ENCODE assay signal across 1 cellular context in the genomic region with DNA sequence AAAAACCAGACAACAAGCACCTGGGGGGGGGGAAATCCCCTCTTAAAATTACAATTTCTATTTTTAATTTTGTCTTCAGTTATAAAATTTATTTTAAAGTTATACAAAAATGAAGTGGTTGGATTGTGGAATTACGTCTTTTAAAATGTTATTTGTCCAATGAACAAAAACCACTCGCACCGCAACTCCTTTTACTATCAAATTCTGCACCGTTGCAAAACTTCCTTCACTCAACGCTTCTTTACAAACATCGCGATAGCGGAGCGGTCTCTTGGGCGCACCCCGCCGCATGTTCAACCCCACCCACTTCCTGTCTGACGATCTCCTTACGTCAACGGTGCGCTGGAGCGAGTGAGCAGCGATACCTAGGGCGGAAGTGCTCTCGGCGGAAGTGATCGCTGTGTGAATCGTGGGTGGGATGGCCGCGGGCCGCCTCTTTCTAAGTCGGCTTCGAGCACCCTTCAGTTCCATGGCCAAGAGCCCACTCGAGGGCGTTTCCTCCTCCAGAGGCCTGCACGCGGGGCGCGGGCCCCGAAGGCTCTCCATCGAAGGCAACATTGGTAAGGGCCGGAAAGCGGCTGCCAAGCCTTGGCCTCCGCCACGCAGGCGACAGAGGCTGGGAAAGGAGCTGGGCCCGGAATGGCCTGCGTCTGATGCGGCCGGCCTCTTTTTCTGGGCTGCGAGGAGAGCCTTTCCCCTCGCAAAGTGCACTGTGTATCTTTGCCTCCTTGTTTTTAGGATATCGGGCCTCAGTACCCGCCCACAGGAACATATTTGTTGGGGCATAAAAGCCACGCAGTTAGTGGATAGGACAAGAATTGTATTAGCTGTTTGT.
TF ChIP-seq lines count a peak whose summit lies in the region.

Gene DGUOK (plus strand): TSS at position 388 of the 835 bp plus-strand sequence. CDS start 31 bp downstream, at position 419.

TF ChIP-seq in K562, 482 proteins besides CTCF, POLR2A, EP300 and RAD21 (continued from another document and continues in another):
- TF ChIP-seq ZHX1 (conservative IDR thresholded peaks at IDR 0.05; ENCODE audit: low read length) (no peak; the same call in 1 of the 2 replicates), TCF3 (CRISPR knock-in tag; IDR thresholded peaks at IDR 0.05) (no peak), CAMTA2 (CRISPR knock-in tag; conservative IDR thresholded peaks at IDR 0.05) (no peak), COPS2 (conservative IDR thresholded peaks at IDR 0.05) (no peak), FOXO4 (CRISPR knock-in tag; IDR thresholded peaks at IDR 0.05) (no peak), KAT8 (IDR thresholded peaks at IDR 0.05; ENCODE audit: low read depth) (no peak), TSHZ1 (CRISPR knock-in tag; IDR thresholded peaks at IDR 0.05) (no peak), ZNF316 (IDR thresholded peaks at IDR 0.05) (peak; percentile 94), DEAF1 (CRISPR knock-in tag; IDR thresholded peaks at IDR 0.05) (no peak), ZNF121 (CRISPR knock-in tag; conservative IDR thresholded peaks at IDR 0.05) (no peak), HOXB6 (CRISPR knock-in tag; IDR thresholded peaks at IDR 0.05; ENCODE audit: borderline replicate concordance) (no peak), XRCC4 (IDR thresholded peaks at IDR 0.05; ENCODE audit: extremely low read depth, insufficient read depth, insufficient read length) (no peak), CREB3 (tag; conservative IDR thresholded peaks at IDR 0.05; ENCODE audit: low read depth) (0 out of 2 replicates have a peak, but pooled peaks have one; percentile 22), ZNF551 (CRISPR knock-in tag; IDR thresholded peaks at IDR 0.05) (no peak), SPI1 (IDR thresholded peaks at IDR 0.05; ENCODE audit: borderline replicate concordance, low read depth, low read length) (peak; percentile 97), CEBPG (CRISPR knock-in tag; IDR thresholded peaks at IDR 0.05) (peak; percentile 66), CEBPG (tag; conservative IDR thresholded peaks at IDR 0.05 in 1 of 2, IDR thresholded peaks at IDR 0.05 in 1 of 2) (peak; percentile 54 to 85), MTA2 (IDR thresholded peaks at IDR 0.05; ENCODE audit: low read depth) (no peak), SMAD2 (IDR thresholded peaks at IDR 0.05; ENCODE audit: low read depth, low read length) (no peak), NCOA4 (IDR thresholded peaks at IDR 0.05; ENCODE audit: partially characterized antibody) (no peak), E2F4 (CRISPR knock-in tag; IDR thresholded peaks at IDR 0.05; ENCODE audit: low read depth) (no peak), MLX (CRISPR knock-in tag; conservative IDR thresholded peaks at IDR 0.05) (no peak), FOSL1 (tag; conservative IDR thresholded peaks at IDR 0.05) (peak; percentile 51; the same call in 1 of the 2 replicates), SNIP1 (IDR thresholded peaks at IDR 0.05; ENCODE audit: low read depth) (no peak), ILF3 (IDR thresholded peaks at IDR 0.05; ENCODE audit: borderline replicate concordance) (no peak), BRF1 (IDR thresholded peaks at IDR 0.05; ENCODE audit: borderline replicate concordance, extremely low read depth, insufficient read length) (no peak), FUS (optimal IDR thresholded peaks at IDR 0.05; ENCODE audit: low read depth, low read length) (no peak), PHF21A (IDR thresholded peaks at IDR 0.05; ENCODE audit: borderline replicate concordance, low read depth) (no peak), MTF1 (CRISPR knock-in tag; IDR thresholded peaks at IDR 0.05; ENCODE audit: borderline replicate concordance) (no peak), ZNF507 (tag; conservative IDR thresholded peaks at IDR 0.05) (no peak)
- TF ChIP-seq, protein P1, sequence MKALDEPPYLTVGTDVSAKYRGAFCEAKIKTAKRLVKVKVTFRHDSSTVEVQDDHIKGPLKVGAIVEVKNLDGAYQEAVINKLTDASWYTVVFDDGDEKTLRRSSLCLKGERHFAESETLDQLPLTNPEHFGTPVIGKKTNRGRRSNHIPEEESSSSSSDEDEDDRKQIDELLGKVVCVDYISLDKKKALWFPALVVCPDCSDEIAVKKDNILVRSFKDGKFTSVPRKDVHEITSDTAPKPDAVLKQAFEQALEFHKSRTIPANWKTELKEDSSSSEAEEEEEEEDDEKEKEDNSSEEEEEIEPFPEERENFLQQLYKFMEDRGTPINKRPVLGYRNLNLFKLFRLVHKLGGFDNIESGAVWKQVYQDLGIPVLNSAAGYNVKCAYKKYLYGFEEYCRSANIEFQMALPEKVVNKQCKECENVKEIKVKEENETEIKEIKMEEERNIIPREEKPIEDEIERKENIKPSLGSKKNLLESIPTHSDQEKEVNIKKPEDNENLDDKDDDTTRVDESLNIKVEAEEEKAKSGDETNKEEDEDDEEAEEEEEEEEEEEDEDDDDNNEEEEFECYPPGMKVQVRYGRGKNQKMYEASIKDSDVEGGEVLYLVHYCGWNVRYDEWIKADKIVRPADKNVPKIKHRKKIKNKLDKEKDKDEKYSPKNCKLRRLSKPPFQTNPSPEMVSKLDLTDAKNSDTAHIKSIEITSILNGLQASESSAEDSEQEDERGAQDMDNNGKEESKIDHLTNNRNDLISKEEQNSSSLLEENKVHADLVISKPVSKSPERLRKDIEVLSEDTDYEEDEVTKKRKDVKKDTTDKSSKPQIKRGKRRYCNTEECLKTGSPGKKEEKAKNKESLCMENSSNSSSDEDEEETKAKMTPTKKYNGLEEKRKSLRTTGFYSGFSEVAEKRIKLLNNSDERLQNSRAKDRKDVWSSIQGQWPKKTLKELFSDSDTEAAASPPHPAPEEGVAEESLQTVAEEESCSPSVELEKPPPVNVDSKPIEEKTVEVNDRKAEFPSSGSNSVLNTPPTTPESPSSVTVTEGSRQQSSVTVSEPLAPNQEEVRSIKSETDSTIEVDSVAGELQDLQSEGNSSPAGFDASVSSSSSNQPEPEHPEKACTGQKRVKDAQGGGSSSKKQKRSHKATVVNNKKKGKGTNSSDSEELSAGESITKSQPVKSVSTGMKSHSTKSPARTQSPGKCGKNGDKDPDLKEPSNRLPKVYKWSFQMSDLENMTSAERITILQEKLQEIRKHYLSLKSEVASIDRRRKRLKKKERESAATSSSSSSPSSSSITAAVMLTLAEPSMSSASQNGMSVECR (CRISPR knock-in tag; IDR thresholded peaks at IDR 0.05) = peak; percentile 72; the same call in 1 of the 2 replicates
- TF ChIP-seq, protein P2, sequence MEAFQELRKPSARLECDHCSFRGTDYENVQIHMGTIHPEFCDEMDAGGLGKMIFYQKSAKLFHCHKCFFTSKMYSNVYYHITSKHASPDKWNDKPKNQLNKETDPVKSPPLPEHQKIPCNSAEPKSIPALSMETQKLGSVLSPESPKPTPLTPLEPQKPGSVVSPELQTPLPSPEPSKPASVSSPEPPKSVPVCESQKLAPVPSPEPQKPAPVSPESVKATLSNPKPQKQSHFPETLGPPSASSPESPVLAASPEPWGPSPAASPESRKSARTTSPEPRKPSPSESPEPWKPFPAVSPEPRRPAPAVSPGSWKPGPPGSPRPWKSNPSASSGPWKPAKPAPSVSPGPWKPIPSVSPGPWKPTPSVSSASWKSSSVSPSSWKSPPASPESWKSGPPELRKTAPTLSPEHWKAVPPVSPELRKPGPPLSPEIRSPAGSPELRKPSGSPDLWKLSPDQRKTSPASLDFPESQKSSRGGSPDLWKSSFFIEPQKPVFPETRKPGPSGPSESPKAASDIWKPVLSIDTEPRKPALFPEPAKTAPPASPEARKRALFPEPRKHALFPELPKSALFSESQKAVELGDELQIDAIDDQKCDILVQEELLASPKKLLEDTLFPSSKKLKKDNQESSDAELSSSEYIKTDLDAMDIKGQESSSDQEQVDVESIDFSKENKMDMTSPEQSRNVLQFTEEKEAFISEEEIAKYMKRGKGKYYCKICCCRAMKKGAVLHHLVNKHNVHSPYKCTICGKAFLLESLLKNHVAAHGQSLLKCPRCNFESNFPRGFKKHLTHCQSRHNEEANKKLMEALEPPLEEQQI (IDR thresholded peaks at IDR 0.05) = no peak
- TF ChIP-seq, protein P3, sequence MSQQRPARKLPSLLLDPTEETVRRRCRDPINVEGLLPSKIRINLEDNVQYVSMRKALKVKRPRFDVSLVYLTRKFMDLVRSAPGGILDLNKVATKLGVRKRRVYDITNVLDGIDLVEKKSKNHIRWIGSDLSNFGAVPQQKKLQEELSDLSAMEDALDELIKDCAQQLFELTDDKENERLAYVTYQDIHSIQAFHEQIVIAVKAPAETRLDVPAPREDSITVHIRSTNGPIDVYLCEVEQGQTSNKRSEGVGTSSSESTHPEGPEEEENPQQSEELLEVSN (IDR thresholded peaks at IDR 0.05; ENCODE audit: borderline replicate concordance in 1 of 2, extremely low read depth in 1 of 2, insufficient read depth in 1 of 2, insufficient read length in 1 of 2, low read depth in 1 of 2, low read length in 1 of 2, poor library complexity in 1 of 2, severe bottlenecking in 1 of 2) = peak; percentile 75 to 80
